8 cellular contexts compared by ENCODE assay signal in the genomic region with DNA sequence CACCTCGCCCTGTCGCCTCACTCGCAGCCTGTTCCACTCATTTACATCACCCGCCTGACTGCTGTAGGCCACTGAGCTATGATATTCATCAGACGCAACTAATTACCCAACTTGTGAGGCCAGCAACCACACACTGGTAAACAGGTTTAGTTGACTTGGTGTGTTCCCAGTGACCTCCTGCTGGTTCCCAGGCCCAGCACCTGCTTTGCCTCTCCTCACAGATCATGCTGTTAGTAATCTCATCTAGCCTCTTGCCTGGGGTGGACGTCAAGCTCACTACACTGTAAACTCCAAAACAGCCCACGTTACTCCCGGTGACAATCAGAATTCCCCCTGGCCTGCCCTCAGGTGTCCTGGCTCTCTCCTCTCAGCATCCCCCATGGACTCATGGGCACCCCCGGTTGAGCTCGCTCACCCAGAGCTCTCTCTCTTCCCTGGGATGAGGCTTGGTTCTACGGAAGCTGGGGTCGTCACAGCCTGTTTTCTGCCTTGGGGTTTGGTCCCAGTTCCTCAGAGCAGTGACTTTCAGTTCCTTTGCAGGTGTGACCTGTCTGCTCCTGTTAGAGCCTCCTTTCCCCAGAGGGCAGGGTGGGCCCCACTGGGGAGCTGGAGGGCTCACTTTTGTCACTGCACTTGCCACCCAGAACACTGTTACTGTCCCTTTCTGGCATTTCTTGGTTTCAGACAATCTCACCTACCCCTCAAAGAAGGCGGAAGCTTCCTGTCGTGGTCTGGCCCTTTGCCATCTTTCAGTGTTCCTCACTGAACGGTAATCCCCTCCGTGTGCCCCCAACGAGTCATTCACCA. TPM values are rescaled to one million over a fixed set of nuclear protein-coding genes. Genes with fewer than 3 reads are reported as not detected.
DNase-seq lines count a peak whose midpoint lies in the region; ATAC-seq, FAIRE-seq and TF ChIP-seq lines count a peak whose summit lies in the region.

No MANE protein-coding gene starts in this region.

- intact Hi-C loops in Right ventricle myocardium superior (cut with DNase I): no loop called here
- intact Hi-C loops in thyroid gland (cut with DNase I): no loop called here

- peaks cover 59% of the 10 kb centered on the region for H3K4me1 Mint-ChIP-seq in activated CD4-positive, alpha-beta T cell treated with anti-CD3 and anti-CD28 coated beads, Interleukin-2, amount 10 ng/mL, durations not matched to agents 7 days and 5 days
- H3K4me1 Mint-ChIP-seq in naive thymus-derived CD8-positive, alpha-beta T cell: peaks cover 43 to 89% (median 77%) of the 10 kb centered on the region in 4 donors

- 78 to 81% methylated on average over 17 of the region's 17 CpGs for WGBS in thyroid gland, 2 donors

- peak; percentile 98 for FAIRE-seq in GM19239 (lab: Jason Lieb, UNC)

- H3K36me3 Mint-ChIP-seq in activated CD4-positive, alpha-beta T cell treated with anti-CD3 and anti-CD28 coated beads, Interleukin-2, amount 10 ng/mL, durations not matched to agents 7 days and 5 days (ENCODE audit: low read depth): peaks cover 63% of the 10 kb centered on the region
- H3K36me3 Mint-ChIP-seq in naive thymus-derived CD8-positive, alpha-beta T cell: peaks cover 0 to 53% (median 18%) of the 10 kb centered on the region in 3 donors

- peak overlapping the region; percentile 78 for H3K27ac Mint-ChIP-seq in activated CD4-positive, alpha-beta T cell treated with anti-CD3 and anti-CD28 coated beads, Interleukin-2, amount 10 ng/mL, durations not matched to agents 7 days and 5 days
- peak overlapping the region; percentile 56 to 95 (median 84) for H3K27ac Mint-ChIP-seq in naive thymus-derived CD8-positive, alpha-beta T cell

- H3K4me3 ChIP-seq in thyroid gland (replicated peaks in 1 of 3): no peak overlapping the region

- ATAC-seq in HG03066 (IDR thresholded peaks at IDR 0.05; ENCODE audit: low read depth, unreplicated experiment) (peak; percentile 90), Right ventricle myocardium superior (ENCODE audit: poor library complexity) (no peak)
- peak; percentile 85 to 95 for ATAC-seq in naive thymus-derived CD8-positive, alpha-beta T cell

- H3K27me3 Mint-ChIP-seq in activated CD4-positive, alpha-beta T cell treated with anti-CD3 and anti-CD28 coated beads, Interleukin-2, amount 10 ng/mL, durations not matched to agents 7 days and 5 days: no peaks in the 10 kb centered on the region
- no peaks in the 10 kb centered on the region for H3K27me3 Mint-ChIP-seq in naive thymus-derived CD8-positive, alpha-beta T cell

- no peaks in the 10 kb centered on the region for H3K4me1 ChIP-seq in thyroid gland

- H3K27me3 ChIP-seq in thyroid gland: no peaks in the 10 kb centered on the region

- POLR2A ChIA-PET in activated CD4-positive, alpha-beta T cell treated with anti-CD3 and anti-CD28 coated beads, Interleukin-2, amount 10 ng/mL, durations not matched to agents 7 days and 5 days (lab: Charles Lee): interaction anchor here (0.5 kb wide), 1 partner anchor 39 kb away, joined by 3 read pairs; no protein-coding TSS in a partner anchor
- POLR2A ChIA-PET in naive thymus-derived CD8-positive, alpha-beta T cell (lab: Charles Lee): interaction anchor here (0.6 to 4.7 kb wide), 9 partner anchors 11 to 151 kb away, joined by 3 to 40 read pairs (median 3); a partner anchor contains a TSS

- TF ChIP-seq CTCF in thyroid gland (IDR thresholded peaks at IDR 0.05): no peak

- no peaks in the 10 kb centered on the region for H3K9me3 Mint-ChIP-seq in activated CD4-positive, alpha-beta T cell treated with anti-CD3 and anti-CD28 coated beads, Interleukin-2, amount 10 ng/mL, durations not matched to agents 7 days and 5 days
- H3K9me3 Mint-ChIP-seq in naive thymus-derived CD8-positive, alpha-beta T cell: peaks cover 0 to 1% (median 0%) of the 10 kb centered on the region in 9 donors

- peak overlapping the region; percentile 26 for H3K4me3 Mint-ChIP-seq in activated CD4-positive, alpha-beta T cell treated with anti-CD3 and anti-CD28 coated beads, Interleukin-2, amount 10 ng/mL, durations not matched to agents 7 days and 5 days
- peak overlapping the region; percentile 61 to 86 (median 79) for H3K4me3 Mint-ChIP-seq in naive thymus-derived CD8-positive, alpha-beta T cell

- H3K9me3 ChIP-seq in thyroid gland: no peaks in the 10 kb centered on the region

- CTCF ChIA-PET in activated CD4-positive, alpha-beta T cell treated with anti-CD3 and anti-CD28 coated beads, Interleukin-2, amount 10 ng/mL, durations not matched to agents 7 days and 5 days (lab: Charles Lee): interaction anchor here (0.6 to 1.4 kb wide), 4 partner anchors 9 to 315 kb away, joined by 4 read pairs; no protein-coding TSS in a partner anchor

- no peaks in the 10 kb centered on the region for H3K36me3 ChIP-seq in thyroid gland

- DNase-seq in GM19239 (ENCODE audit: insufficient read length, low spot score) (peak; percentile 73), DMS53 treated with DMSO at 0.1 percent for 48 hours (lab: John Stamatoyannopoulos, UW; ENCODE audit: unreplicated experiment) (no peak), 8988T (no peak), Right ventricle myocardium superior (no peak), thyroid gland (no peak)
- DNase-seq in activated CD4-positive, alpha-beta T cell treated with anti-CD3 and anti-CD28 coated beads, Interleukin-2, amount 10 ng/mL, durations not matched to agents 7 days and 5 days: peak; percentile 43
- DNase-seq in naive thymus-derived CD8-positive, alpha-beta T cell: peak in 9 of 10 donors; percentile 50 to 87 (median 73)

- H3K27ac ChIP-seq in thyroid gland: no peak overlapping the region

- no peak for TF ChIP-seq POLR2A in thyroid gland (IDR thresholded peaks at IDR 0.05)

RNA-seq across cellular contexts. Expression of a gene that starts 40.3 kb away (rescaled TPM):
- 100 to 1,000 TPM; 121 to 138 TPM for total RNA-seq in activated CD4-positive, alpha-beta T cell treated with anti-CD3 and anti-CD28 coated beads, Interleukin-2, amount 10 ng/mL, durations not matched to agents 7 days and 5 days
- total RNA-seq in naive thymus-derived CD8-positive, alpha-beta T cell: 100 to 1,000 TPM; 123 to 124 TPM
- polyA plus RNA-seq in naive thymus-derived CD8-positive, alpha-beta T cell: 10 to 100 TPM; 36.4 to 88.3 (median 44.7) TPM
- total RNA-seq in Right ventricle myocardium superior (4.6 TPM), thyroid gland (10 to 100 TPM in 2 of 4 donors, 1 to 10 TPM in 2; 7.1 to 13.4 (median 10.5) TPM)

Comparison
In these comparisons a context has a peak if more than half of its experiments do, and no peak if none do; other contexts are left out.
1. DNase-seq: peak in GM19239 (single experiment), activated CD4-positive, alpha-beta T cell treated with anti-CD3 and anti-CD28 coated beads, Interleukin-2, amount 10 ng/mL, durations not matched to agents 7 days and 5 days (single experiment) and naive thymus-derived CD8-positive, alpha-beta T cell (9 of 10); none in DMS53 treated with DMSO at 0.1 percent for 48 hours (single experiment), 8988T (single experiment), Right ventricle myocardium superior (single experiment) and thyroid gland (0 of 2).
2. RNA of a gene that starts 40.3 kb away (total RNA-seq): 121 to 138 TPM in activated CD4-positive, alpha-beta T cell treated with anti-CD3 and anti-CD28 coated beads, Interleukin-2, amount 10 ng/mL, durations not matched to agents 7 days and 5 days and 123 to 124 TPM in naive thymus-derived CD8-positive, alpha-beta T cell; 7.1 to 13.4 TPM in thyroid gland and 4.6 TPM in Right ventricle myocardium superior (single experiment); every median in the first group is over 4 times any median in the second.